ENCODE assay signal across 9 cellular contexts in the genomic region with DNA sequence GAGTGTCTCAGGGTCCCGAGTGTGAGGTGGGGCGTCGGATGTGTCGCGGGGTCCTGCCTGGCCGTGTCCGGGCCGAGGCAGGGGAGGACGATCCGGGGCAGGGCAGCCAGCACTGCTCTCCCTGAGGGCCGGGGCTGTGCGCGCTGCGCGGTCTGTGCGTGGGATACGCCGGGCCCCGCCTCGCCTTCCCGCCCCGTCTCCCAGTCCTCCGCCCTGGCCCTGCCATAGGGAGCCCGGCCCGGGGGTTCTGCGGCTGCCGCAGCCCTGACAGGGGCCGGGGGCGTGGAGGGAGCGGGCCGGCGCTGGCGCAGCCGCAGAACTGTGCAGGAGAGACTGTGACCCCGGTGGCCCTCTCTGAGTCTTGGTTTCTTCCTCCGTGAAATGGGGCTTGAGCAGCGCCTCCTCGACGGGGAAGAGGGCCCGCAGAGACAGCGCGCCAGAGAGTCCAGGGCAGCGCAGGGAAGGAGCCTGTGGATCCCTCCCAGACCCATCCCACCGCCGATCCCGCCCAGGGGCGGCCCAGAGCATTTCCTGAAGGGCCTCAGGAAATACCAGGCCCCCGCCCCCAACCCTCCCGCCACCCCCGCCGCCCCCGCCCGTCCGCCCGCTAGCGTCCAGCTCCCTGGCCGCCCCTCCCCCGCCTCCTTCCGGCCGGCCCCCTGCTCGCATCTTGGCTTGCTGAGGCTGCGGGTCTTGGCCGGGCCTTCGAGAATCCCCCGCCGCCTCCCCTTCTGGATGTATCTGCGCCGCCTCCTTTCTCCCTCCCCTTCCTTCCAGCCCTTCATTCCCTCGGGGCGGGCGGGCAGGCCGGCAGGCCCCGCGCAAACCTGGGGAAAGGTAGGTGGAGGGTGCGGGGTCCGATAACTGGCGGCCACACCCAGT. TPM values are rescaled to one million over a fixed set of nuclear protein-coding genes. Genes with fewer than 3 reads are reported as not detected.
DNase-seq lines count a peak whose midpoint lies in the region; ATAC-seq, FAIRE-seq and TF ChIP-seq lines count a peak whose summit lies in the region.
"Not testable (repeated sequence)": the region's sequence is repeated elsewhere in the genome, so short reads cannot be mapped to it uniquely, and the experiment has no call there.
"Had no signal": no experiment of that assay in that cellular context is flagged by ENCODE, and none has a peak within 500 bp of the region (broad histone marks: within the 10 kb centered on the region; RNA-seq: fewer than 3 reads in every experiment).

No MANE protein-coding gene starts in this region.

- H3K27me3 ChIP-seq in MG63, pancreas: not testable (repeated sequence)

- CTCF ChIA-PET in activated CD8-positive, alpha-beta T cell treated with anti-CD3 and anti-CD28 coated beads, Interleukin-2, amount 10 ng/mL, durations not matched to agents 7 days and 5 days (lab: Charles Lee) = not testable (repeated sequence)

- H3K9me3 ChIP-seq in MG63, pancreas: not testable (repeated sequence)

- TF ChIP-seq CTCF in endothelial cell (IDR thresholded peaks at IDR 0.05; ENCODE audit: unreplicated experiment); pancreas (IDR thresholded peaks at IDR 0.05): not testable (repeated sequence)

- H3K4me1 Mint-ChIP-seq in activated CD8-positive, alpha-beta T cell treated with anti-CD3 and anti-CD28 coated beads, Interleukin-2, amount 10 ng/mL, durations not matched to agents 7 days and 5 days (ENCODE audit: low read depth); endothelial cell (ENCODE audit: unreplicated experiment); memory B cell; stimulated activated naive CD8-positive, alpha-beta T cell treated with anti-CD3 and anti-CD28 coated beads, Interleukin-15, amount 100 ng/mL, for 72 hours: not testable (repeated sequence)

- intact Hi-C loops in left ventricle myocardium superior (cut with micrococcal nuclease); pancreas (cut with DNase I): not testable (repeated sequence)

- DNase-seq in MG63 (peak; percentile 58), endothelial cell (ENCODE audit: low spot score) (peak; percentile 22), left ventricle myocardium superior (peak; percentile 19), pancreas (peak in 4 of 6 donors; percentile 8 to 41 (median 12))
- DNase-seq in activated CD8-positive, alpha-beta T cell treated with anti-CD3 and anti-CD28 coated beads, Interleukin-2, amount 10 ng/mL, durations not matched to agents 7 days and 5 days; memory B cell (ENCODE audit: low spot score in 2 of 2); stimulated activated naive CD8-positive, alpha-beta T cell treated with anti-CD3 and anti-CD28 coated beads, Interleukin-15, amount 100 ng/mL, for 72 hours: not testable (repeated sequence)

- not testable (repeated sequence) for H3K4me3 ChIP-seq in MG63, pancreas

- H3K4me3 Mint-ChIP-seq in activated CD8-positive, alpha-beta T cell treated with anti-CD3 and anti-CD28 coated beads, Interleukin-2, amount 10 ng/mL, durations not matched to agents 7 days and 5 days; endothelial cell (ENCODE audit: unreplicated experiment); memory B cell; stimulated activated naive CD8-positive, alpha-beta T cell treated with anti-CD3 and anti-CD28 coated beads, Interleukin-15, amount 100 ng/mL, for 72 hours: not testable (repeated sequence)

- not testable (repeated sequence) for H3K36me3 Mint-ChIP-seq in activated CD8-positive, alpha-beta T cell treated with anti-CD3 and anti-CD28 coated beads, Interleukin-2, amount 10 ng/mL, durations not matched to agents 7 days and 5 days (ENCODE audit: low read depth); endothelial cell (ENCODE audit: low read depth, unreplicated experiment); memory B cell

- not testable (repeated sequence) for FAIRE-seq in pancreas (lab: Jason Lieb, UNC)

- ATAC-seq in activated CD8-positive, alpha-beta T cell treated with anti-CD3 and anti-CD28 coated beads, Interleukin-2, amount 10 ng/mL, durations not matched to agents 7 days and 5 days = peak; percentile 42
- ATAC-seq in left ventricle myocardium superior = peak; percentile 94
- ATAC-seq in memory B cell (ENCODE audit: low read depth) = peak; percentile 45
- ATAC-seq in pancreas = peak; percentile 83 to 91 (median 85)
- ATAC-seq in stimulated activated naive CD8-positive, alpha-beta T cell treated with anti-CD3 and anti-CD28 coated beads, Interleukin-15, amount 100 ng/mL, for 72 hours = peak; percentile 17

- not testable (repeated sequence) for H3K27ac Mint-ChIP-seq in activated CD8-positive, alpha-beta T cell treated with anti-CD3 and anti-CD28 coated beads, Interleukin-2, amount 10 ng/mL, durations not matched to agents 7 days and 5 days; endothelial cell (ENCODE audit: unreplicated experiment); memory B cell; stimulated activated naive CD8-positive, alpha-beta T cell treated with anti-CD3 and anti-CD28 coated beads, Interleukin-15, amount 100 ng/mL, for 72 hours

- 0% methylated on average over 2 of the region's 77 CpGs; no CpG with 5 or more reads in 1 of the 2 donors for WGBS in pancreas, 2 donors

- H3K9me3 Mint-ChIP-seq in activated CD8-positive, alpha-beta T cell treated with anti-CD3 and anti-CD28 coated beads, Interleukin-2, amount 10 ng/mL, durations not matched to agents 7 days and 5 days (ENCODE audit: insufficient read depth); endothelial cell (ENCODE audit: unreplicated experiment); memory B cell; stimulated activated naive CD8-positive, alpha-beta T cell treated with anti-CD3 and anti-CD28 coated beads, Interleukin-15, amount 100 ng/mL, for 72 hours: not testable (repeated sequence)

- not testable (repeated sequence) for H3K36me3 ChIP-seq in MG63, pancreas

- POLR2A ChIA-PET in activated CD8-positive, alpha-beta T cell treated with anti-CD3 and anti-CD28 coated beads, Interleukin-2, amount 10 ng/mL, durations not matched to agents 7 days and 5 days (lab: Charles Lee) = not testable (repeated sequence)

- H3K27me3 Mint-ChIP-seq in activated CD8-positive, alpha-beta T cell treated with anti-CD3 and anti-CD28 coated beads, Interleukin-2, amount 10 ng/mL, durations not matched to agents 7 days and 5 days (ENCODE audit: low read depth); endothelial cell (ENCODE audit: unreplicated experiment); memory B cell; stimulated activated naive CD8-positive, alpha-beta T cell treated with anti-CD3 and anti-CD28 coated beads, Interleukin-15, amount 100 ng/mL, for 72 hours: not testable (repeated sequence)

- not testable (repeated sequence) for H3K27ac ChIP-seq in pancreas

- H3K4me1 ChIP-seq in pancreas = not testable (repeated sequence)

RNA-seq across cellular contexts. Expression of gene GRAPL, which starts 38.3 kb away (rescaled TPM):
- not detected in 2 replicates for total RNA-seq in MG63 (2014; rRNA removed; shearing (Covaris generic); ENCODE audit: low replicate concordance)
- total RNA-seq in activated CD8-positive, alpha-beta T cell treated with anti-CD3 and anti-CD28 coated beads, Interleukin-2, amount 10 ng/mL, durations not matched to agents 7 days and 5 days = 10 to 100 TPM; 13.6 to 16.8 TPM
- 38.3 TPM for total RNA-seq in endothelial cell (ENCODE audit: unreplicated experiment)
- 1.0 TPM for total RNA-seq in left ventricle myocardium superior
- under 1 TPM in 4 of 6 donors, not detected in 2; 0.19 to 1.00 (median 0.54) TPM for total RNA-seq in pancreas
- 1 to 10 TPM in 1 of 2 donors, under 1 TPM in 1; 0.87 to 2.5 TPM for polyA plus RNA-seq in pancreas
- total RNA-seq: chondrocyte had no signal
- polyA plus RNA-seq: SK-N-SH had no signal

RNA-seq across cellular contexts. Expression of gene GRAP, which starts 42.3 kb away (rescaled TPM):
- not detected in 2 replicates for total RNA-seq in MG63 (2014; rRNA removed; shearing (Covaris generic); ENCODE audit: low replicate concordance)
- 10 to 100 TPM; 25.9 to 26.3 TPM for total RNA-seq in activated CD8-positive, alpha-beta T cell treated with anti-CD3 and anti-CD28 coated beads, Interleukin-2, amount 10 ng/mL, durations not matched to agents 7 days and 5 days
- 50.2 TPM for total RNA-seq in endothelial cell (ENCODE audit: unreplicated experiment)
- 2.2 TPM for total RNA-seq in left ventricle myocardium superior
- total RNA-seq in pancreas = 1 to 10 TPM in 2 of 6 donors, under 1 TPM in 4; 0.38 to 1.5 (median 0.56) TPM
- 1 to 10 TPM; 1.5 to 2.3 TPM for polyA plus RNA-seq in pancreas

Comparison
In these comparisons a context has a peak if more than half of its experiments do, and no peak if none do; other contexts are left out.
1. ATAC-seq: peak in every context shown above with its lines; median percentile 94 in left ventricle myocardium superior; 85 in pancreas; 45 in memory B cell; 42 in activated CD8-positive, alpha-beta T cell treated with anti-CD3 and anti-CD28 coated beads, Interleukin-2, amount 10 ng/mL, durations not matched to agents 7 days and 5 days; 17 in stimulated activated naive CD8-positive, alpha-beta T cell treated with anti-CD3 and anti-CD28 coated beads, Interleukin-15, amount 100 ng/mL, for 72 hours.